ENCODE assay signal across 1 cellular context in the genomic region with DNA sequence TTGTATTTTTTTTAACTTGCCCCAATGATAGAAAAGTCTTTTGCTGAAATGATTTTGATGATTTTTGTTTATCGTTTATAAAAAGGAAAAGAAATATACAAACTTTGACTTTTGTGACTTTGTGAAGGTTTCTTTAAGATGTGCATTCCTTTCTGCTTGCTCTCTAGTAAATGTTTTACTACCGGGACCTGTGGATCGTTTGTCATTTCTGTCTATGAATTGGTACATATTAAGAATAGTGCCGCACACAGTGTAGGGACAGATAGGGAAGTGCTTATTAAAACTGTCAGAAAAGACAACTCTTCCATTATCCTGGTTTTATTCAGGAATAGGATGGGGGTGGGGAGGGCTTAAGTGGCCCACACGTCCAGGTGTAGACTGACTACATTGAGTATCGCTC.
TF ChIP-seq lines count a peak whose summit lies in the region.

No MANE protein-coding gene starts in this region.

TF ChIP-seq in A549, 52 proteins besides CTCF, POLR2A, EP300 and RAD21:
- no peak for TF ChIP-seq KDM5A (IDR thresholded peaks at IDR 0.05)
- no peak for TF ChIP-seq CHD4 (IDR thresholded peaks at IDR 0.05; ENCODE audit: borderline replicate concordance)
TF ChIP-seq in A549: peak in this region for 0.
